ENCODE assay signal across 16 cellular contexts in the genomic region with DNA sequence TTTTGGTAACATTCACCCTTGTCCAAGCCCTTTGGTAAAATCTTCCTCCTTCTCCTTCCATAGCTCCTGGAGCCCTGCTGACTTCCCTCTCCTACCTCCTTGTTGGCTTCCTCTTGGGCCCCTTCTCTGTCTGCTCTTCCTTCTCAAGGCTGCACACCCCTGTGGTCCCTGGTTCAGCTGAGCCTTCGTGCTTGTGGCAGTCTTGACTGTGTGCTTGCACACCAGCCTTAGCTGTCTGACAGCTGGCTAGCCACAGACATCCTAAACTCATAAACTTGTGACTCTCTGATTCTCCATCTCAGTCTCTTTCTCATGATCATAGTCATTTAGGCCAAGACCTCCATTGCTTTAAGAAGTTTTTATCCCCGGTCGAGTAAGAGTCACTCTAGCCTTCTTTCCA.
"Had no signal": no experiment of that assay in that cellular context is flagged by ENCODE, and none has a peak within 500 bp of the region (broad histone marks: within the 10 kb centered on the region; RNA-seq: fewer than 3 reads in every experiment).

No MANE protein-coding gene starts in this region.

- H3K27ac Mint-ChIP-seq: activated CD4-positive, alpha-beta T cell treated with anti-CD3 and anti-CD28 coated beads, Interleukin-2, amount 10 ng/mL, durations not matched to agents 7 days and 5 days; activated naive CD4-positive, alpha-beta T cell treated with anti-CD3 and anti-CD28 coated beads for 36 hours; T-cell had no signal

- H3K27me3 ChIP-seq: brain microvascular endothelial cell, esophagus squamous epithelium, left lung, suprapubic skin had no signal

- DNase-seq: activated CD4-positive, alpha-beta T cell treated with anti-CD3 and anti-CD28 coated beads, Interleukin-2, amount 10 ng/mL, durations not matched to agents 7 days and 5 days; activated naive CD4-positive, alpha-beta T cell treated with anti-CD3 and anti-CD28 coated beads for 36 hours; activated T-cell treated with anti-CD3 and anti-CD28 coated beads, Interleukin-2, amount 50 U/mL, for 4 hours; anterior cingulate cortex; brain microvascular endothelial cell; cortex of kidney; effector CD4-positive, alpha-beta T cell; esophagus squamous epithelium; hippocampal formation; left lung; mammary epithelial cell; stimulated activated CD4-positive, alpha-beta T cell treated with anti-CD3 and anti-CD28 coated beads, Interleukin-2, amount 100 ng/mL, for 48 hours; stimulated activated naive CD4-positive, alpha-beta T cell; T-cell; trophoblast cell had no signal

- H3K9me3 Mint-ChIP-seq: activated CD4-positive, alpha-beta T cell treated with anti-CD3 and anti-CD28 coated beads, Interleukin-2, amount 10 ng/mL, durations not matched to agents 7 days and 5 days; activated naive CD4-positive, alpha-beta T cell treated with anti-CD3 and anti-CD28 coated beads for 36 hours; activated T-cell treated with anti-CD3 and anti-CD28 coated beads, Interleukin-2, amount 50 U/mL, for 4 hours; T-cell had no signal

- H3K9me3 ChIP-seq: esophagus squamous epithelium, left lung, suprapubic skin had no signal

- H3K4me1 ChIP-seq: left lung, suprapubic skin had no signal

- ATAC-seq: activated T-cell treated with anti-CD3 and anti-CD28 coated beads, Interleukin-2, amount 50 U/mL, for 4 hours; left lung; T-cell had no signal

- H3K27ac ChIP-seq: brain microvascular endothelial cell, esophagus squamous epithelium, left lung, suprapubic skin had no signal

- H3K4me3 Mint-ChIP-seq: activated CD4-positive, alpha-beta T cell treated with anti-CD3 and anti-CD28 coated beads, Interleukin-2, amount 10 ng/mL, durations not matched to agents 7 days and 5 days; activated naive CD4-positive, alpha-beta T cell treated with anti-CD3 and anti-CD28 coated beads for 36 hours; activated T-cell treated with anti-CD3 and anti-CD28 coated beads, Interleukin-2, amount 50 U/mL, for 4 hours; T-cell had no signal

- H3K27me3 Mint-ChIP-seq: activated CD4-positive, alpha-beta T cell treated with anti-CD3 and anti-CD28 coated beads, Interleukin-2, amount 10 ng/mL, durations not matched to agents 7 days and 5 days; T-cell had no signal

- H3K4me3 ChIP-seq: esophagus squamous epithelium, left lung, suprapubic skin had no signal
